ENCODE assay signal across 1 cellular context in genomic region chr2:62110415-62111025, GRCh38.
TF ChIP-seq lines count a peak whose summit lies in the region.

No MANE protein-coding gene starts in this region.

TF ChIP-seq in IMR-90, 13 proteins besides CTCF, POLR2A, EP300 and RAD21:
- no peak for TF ChIP-seq BHLHE40 (IDR thresholded peaks at IDR 0.05; ENCODE audit: low read depth, low read length)
- no peak for TF ChIP-seq MXI1 (IDR thresholded peaks at IDR 0.05; ENCODE audit: borderline replicate concordance, low read depth, low read length)
- TF ChIP-seq ELK1 (IDR thresholded peaks at IDR 0.05; ENCODE audit: borderline replicate concordance, low read depth, low read length), result no peak
- TF ChIP-seq MAFK (IDR thresholded peaks at IDR 0.05; ENCODE audit: low read depth, low read length), result no peak
- TF ChIP-seq SMC3 (IDR thresholded peaks at IDR 0.05; ENCODE audit: low read depth, low read length), result no peak
- TF ChIP-seq CHD1 (IDR thresholded peaks at IDR 0.05; ENCODE audit: low read depth, low read length), result no peak
- TF ChIP-seq USF2 (IDR thresholded peaks at IDR 0.05; ENCODE audit: low read depth, low read length), result no peak
- TF ChIP-seq NFE2L2 (IDR thresholded peaks at IDR 0.05; ENCODE audit: low read depth, low read length), result no peak
- TF ChIP-seq FOS (IDR thresholded peaks at IDR 0.05; ENCODE audit: low read depth, low read length), result no peak
- no peak for TF ChIP-seq RFX5 (IDR thresholded peaks at IDR 0.05; ENCODE audit: low read depth, low read length)
